ENCODE assay signal across 9 cellular contexts in genomic region chr11:76234704-76235232, GRCh38. TPM values are rescaled to one million over a fixed set of nuclear protein-coding genes. Genes with fewer than 3 reads are reported as not detected.
DNase-seq lines count a peak whose midpoint lies in the region; ATAC-seq, FAIRE-seq and TF ChIP-seq lines count a peak whose summit lies in the region.
"Had no signal": no experiment of that assay in that cellular context is flagged by ENCODE, and none has a peak within 500 bp of the region (broad histone marks: within the 10 kb centered on the region; RNA-seq: fewer than 3 reads in every experiment).

No MANE protein-coding gene starts in this region.

- H3K27me3 ChIP-seq in CD4-positive, alpha-beta memory T cell (ENCODE audit: insufficient read depth, low read length) = no peaks in the 10 kb centered on the region
- H3K27me3 ChIP-seq in MM.1S (replicated peaks; ENCODE audit: insufficient read depth, low read length) = peaks cover 6% of the 10 kb centered on the region; the same call in 1 of the 2 replicates
- peaks cover 10% of the 10 kb centered on the region for H3K27me3 ChIP-seq in astrocyte (ENCODE audit: insufficient read depth, low read length)
- no peaks in the 10 kb centered on the region for H3K27me3 ChIP-seq in skeletal muscle tissue (ENCODE audit: control insufficient read depth in 3 of 3, insufficient read depth in 3 of 3, low read length in 3 of 3)

- H2AFZ ChIP-seq in MM.1S (ENCODE audit: low read length) (peak overlapping the region; percentile 93), astrocyte (ENCODE audit: low read depth, low read length) (peak overlapping the region; percentile 91)

- H3K4me1 Mint-ChIP-seq in CD4-positive, alpha-beta memory T cell = peaks cover 27 to 61% (median 44%) of the 10 kb centered on the region in 4 donors
- peaks cover 1% of the 10 kb centered on the region for H3K4me1 Mint-ChIP-seq in astrocyte (ENCODE audit: low read depth, unreplicated experiment)

- CTCF ChIA-PET in CD4-positive, alpha-beta memory T cell (lab: Charles Lee; ENCODE audit: partially characterized antibody) = interaction anchor here (1.0 to 2.8 kb wide), 4 partner anchors 11 to 83 kb away, joined by 3 to 45 read pairs (median 6); no protein-coding TSS in a partner anchor

- TF ChIP-seq CTCF in MM.1S (IDR thresholded peaks at IDR 0.05; ENCODE audit: low read length) (no peak), astrocyte (IDR thresholded peaks at IDR 0.05; ENCODE audit: insufficient read depth, low read depth, low read length) (no peak)

- no peaks in the 10 kb centered on the region for H3K9me3 ChIP-seq in CD4-positive, alpha-beta memory T cell (ENCODE audit: control insufficient read depth in 1 of 2, low read length in 2 of 2)
- H3K9me3 ChIP-seq in MM.1S (replicated peaks; ENCODE audit: insufficient read depth, low read length) (no peaks in the 10 kb centered on the region), astrocyte (ENCODE audit: insufficient read depth, low read depth, low read length) (no peaks in the 10 kb centered on the region), skeletal muscle tissue (ENCODE audit: control insufficient read depth in 3 of 3, low read length in 3 of 3) (no peaks in the 10 kb centered on the region)

- H3K27me3 Mint-ChIP-seq in CD4-positive, alpha-beta memory T cell = peaks cover 0 to 9% of the 10 kb centered on the region in 2 donors
- peaks cover 14% of the 10 kb centered on the region for H3K27me3 Mint-ChIP-seq in astrocyte (ENCODE audit: low read depth, unreplicated experiment)

- H3K4me3 ChIP-seq in CD4-positive, alpha-beta memory T cell (ENCODE audit: low read length in 2 of 2) = peak overlapping the region; percentile 87 to 92
- H3K4me3 ChIP-seq in MM.1S (ENCODE audit: low read length) = peak overlapping the region; percentile 95
- H3K4me3 ChIP-seq in astrocyte (ENCODE audit: insufficient read depth, low read depth, low read length) = peak overlapping the region; percentile 86
- H3K4me3 ChIP-seq in iPS-11a (ENCODE audit: low read depth, low read length) = peak overlapping the region; percentile 93
- peak overlapping the region; percentile 89 to 94 (median 93) for H3K4me3 ChIP-seq in skeletal muscle tissue (ENCODE audit: low read length in 3 of 3)

- H3K9ac ChIP-seq in MM.1S (ENCODE audit: low read length) (peak overlapping the region; percentile 65), astrocyte (ENCODE audit: low read length) (peak overlapping the region; percentile 84), skeletal muscle tissue (ENCODE audit: low read depth in 1 of 3, low read length in 3 of 3) (peak overlapping the region; percentile 76 to 92 (median 86))

- ATAC-seq in GM21529 (IDR thresholded peaks at IDR 0.05; ENCODE audit: unreplicated experiment) (peak; percentile 11), GM18520 (IDR thresholded peaks at IDR 0.05; ENCODE audit: unreplicated experiment) (no peak)

- H4K20me1 ChIP-seq in MM.1S (ENCODE audit: insufficient read depth, low read length) = no peaks in the 10 kb centered on the region
- no peaks in the 10 kb centered on the region for H4K20me1 ChIP-seq in astrocyte (ENCODE audit: insufficient read depth, low read length)

- H3K4me2 ChIP-seq in MM.1S (ENCODE audit: low read depth, low read length) (peak overlapping the region; percentile 72), astrocyte (ENCODE audit: low read length) (peak overlapping the region; percentile 93)

- no peaks in the 10 kb centered on the region for H3K79me2 ChIP-seq in MM.1S (ENCODE audit: low read length)
- H3K79me2 ChIP-seq in astrocyte (ENCODE audit: insufficient read depth, low read length) = no peaks in the 10 kb centered on the region

- H3K36me3 ChIP-seq in CD4-positive, alpha-beta memory T cell (ENCODE audit: insufficient read depth, low read length) = no peaks in the 10 kb centered on the region
- H3K36me3 ChIP-seq in MM.1S (replicated peaks; ENCODE audit: insufficient read depth, low read length) = no peaks in the 10 kb centered on the region
- no peaks in the 10 kb centered on the region for H3K36me3 ChIP-seq in astrocyte (ENCODE audit: insufficient read depth, low read length)
- no peaks in the 10 kb centered on the region for H3K36me3 ChIP-seq in skeletal muscle tissue (ENCODE audit: control insufficient read depth in 3 of 3, insufficient read depth in 3 of 3, low read length in 3 of 3)

- H3F3A ChIP-seq in MM.1S (ENCODE audit: insufficient read depth, low read length) = peaks cover 23% of the 10 kb centered on the region

- peaks cover 0 to 13% (median 0%) of the 10 kb centered on the region in 8 donors for H3K9me3 Mint-ChIP-seq in CD4-positive, alpha-beta memory T cell
- no peaks in the 10 kb centered on the region for H3K9me3 Mint-ChIP-seq in astrocyte (ENCODE audit: unreplicated experiment)

- H3K36me3 Mint-ChIP-seq in CD4-positive, alpha-beta memory T cell = peaks cover 0 to 14% of the 10 kb centered on the region in 2 donors
- no peaks in the 10 kb centered on the region for H3K36me3 Mint-ChIP-seq in astrocyte (ENCODE audit: low read depth, unreplicated experiment)

- peaks cover 42% of the 10 kb centered on the region for H3K4me1 ChIP-seq in CD4-positive, alpha-beta memory T cell (ENCODE audit: insufficient read depth, low read length)
- H3K4me1 ChIP-seq in MM.1S (ENCODE audit: low read length) = peaks cover 34% of the 10 kb centered on the region
- peaks cover 12% of the 10 kb centered on the region for H3K4me1 ChIP-seq in astrocyte (ENCODE audit: insufficient read depth, low read length)
- H3K4me1 ChIP-seq in skeletal muscle tissue (ENCODE audit: control insufficient read depth in 3 of 3, insufficient read depth in 3 of 3, low read length in 3 of 3) = peaks cover 27 to 35% (median 35%) of the 10 kb centered on the region in 3 donors

- peak overlapping the region; percentile 92 to 98 (median 96) for H3K4me3 Mint-ChIP-seq in CD4-positive, alpha-beta memory T cell
- peak overlapping the region; percentile 97 for H3K4me3 Mint-ChIP-seq in astrocyte (ENCODE audit: unreplicated experiment)

- H3K27ac ChIP-seq in CD4-positive, alpha-beta memory T cell (ENCODE audit: low read depth, low read length) = peak overlapping the region; percentile 50
- H3K27ac ChIP-seq in MM.1S (ENCODE audit: low read length) (peak overlapping the region; percentile 61), astrocyte (ENCODE audit: low read depth, low read length) (peak overlapping the region; percentile 77), skeletal muscle tissue (ENCODE audit: low read depth, low read length) (peak overlapping the region; percentile 83)

- DNase-seq in CD4-positive, alpha-beta memory T cell = peak in 1 of 5 donors; percentile 16
- peak; percentile 45 for DNase-seq in MM.1S
- no peak for DNase-seq in astrocyte (ENCODE audit: low read depth)
- DNase-seq in COLO829 (ENCODE audit: low spot score) = no peak

- no peaks in the 10 kb centered on the region for H3K9me2 ChIP-seq in MM.1S (replicated peaks; ENCODE audit: insufficient read depth, low read length)

- FAIRE-seq in astrocyte (lab: Jason Lieb, UNC) = no peak

- intact Hi-C loops in CD4-positive, alpha-beta memory T cell (cut with micrococcal nuclease) = loop anchor here (1.0 to 2.0 kb wide), 4 partner anchors 27 to 420 kb away; partner anchors contain the start of genes EMSY, GVQW3, THAP12 and UVRAG

- peak overlapping the region; percentile 89 to 100 (median 96) for H3K27ac Mint-ChIP-seq in CD4-positive, alpha-beta memory T cell
- H3K27ac Mint-ChIP-seq in astrocyte (ENCODE audit: unreplicated experiment) = peak overlapping the region; percentile 83

- POLR2A ChIA-PET in CD4-positive, alpha-beta memory T cell (lab: Charles Lee; ENCODE audit: partially characterized antibody) = interaction anchor here (0.8 to 4.8 kb wide), 4 partner anchors 12 to 147 kb away, joined by 3 to 48 read pairs (median 8); no protein-coding TSS in a partner anchor

RNA-seq across cellular contexts. Expression of gene WNT11, which starts 28.5 kb away (rescaled TPM):
- under 1 TPM in 1 of 2 experiments, not detected in 1; 0.93 TPM for total RNA-seq in CD4-positive, alpha-beta memory T cell
- polyA plus RNA-seq in CD4-positive, alpha-beta memory T cell = under 1 TPM in 1 of 2 donors, not detected in 1; 0.16 TPM
- 1.3 and 1.9 TPM in 2 replicates for total RNA-seq in astrocyte
- total RNA-seq in skeletal muscle tissue = 18.3 TPM
- total RNA-seq: LHCN-M2 had no signal
